35 cellular contexts compared by ENCODE assay signal in genomic region chr3:135163701-135164100, GRCh38.
"Had no signal": no experiment of that assay in that cellular context is flagged by ENCODE, and none has a peak within 500 bp of the region (broad histone marks: within the 10 kb centered on the region; RNA-seq: fewer than 3 reads in every experiment).

No MANE protein-coding gene starts in this region.

- H3K4me2 ChIP-seq: KMS-11 had no signal

- H3K9ac ChIP-seq: KMS-11 had no signal

- H3K27ac ChIP-seq: KMS-11 had no signal

- H3K36me3 ChIP-seq: MG63 had no signal

- DNase-seq: Karpas-422, Kasumi-1, MG63, MM.1S, MV-4-11, NCI-H1048, NCI-H1092, NCI-H1092 treated with DMSO at 0.1 percent for 48 hours, NCI-H1105, NCI-H1105 treated with DMSO at 0.1 percent for 48 hours, NCI-H1417, NCI-H1417 treated with DMSO at 0.1 percent for 48 hours, NCI-H1436, NCI-H1436 treated with DMSO at 0.1 percent for 48 hours, NCI-H146, NCI-H1694, NCI-H1694 treated with DMSO at 0.1 percent for 48 hours, NCI-H187, NCI-H187 treated with DMSO at 0.1 percent for 48 hours, NCI-H1930, NCI-H2029, NCI-H2029 treated with DMSO at 0.1 percent for 48 hours, NCI-H2081, NCI-H2081 treated with DMSO at 0.1 percent for 48 hours, NCI-H2107, NCI-H2171, NCI-H2171 treated with DMSO at 0.1 percent for 48 hours, NCI-H2227 treated with DMSO at 0.1 percent for 48 hours, NCI-H226, NCI-H345, NCI-H446, NCI-H446 treated with DMSO at 0.1 percent for 48 hours, NCI-H510A, NCI-H510A treated with DMSO at 0.1 percent for 48 hours had no signal

- H3K4me3 ChIP-seq: MG63 had no signal

- H3K9me3 ChIP-seq: MG63 had no signal
